ENCODE assay signal across 19 cellular contexts in the genomic region with DNA sequence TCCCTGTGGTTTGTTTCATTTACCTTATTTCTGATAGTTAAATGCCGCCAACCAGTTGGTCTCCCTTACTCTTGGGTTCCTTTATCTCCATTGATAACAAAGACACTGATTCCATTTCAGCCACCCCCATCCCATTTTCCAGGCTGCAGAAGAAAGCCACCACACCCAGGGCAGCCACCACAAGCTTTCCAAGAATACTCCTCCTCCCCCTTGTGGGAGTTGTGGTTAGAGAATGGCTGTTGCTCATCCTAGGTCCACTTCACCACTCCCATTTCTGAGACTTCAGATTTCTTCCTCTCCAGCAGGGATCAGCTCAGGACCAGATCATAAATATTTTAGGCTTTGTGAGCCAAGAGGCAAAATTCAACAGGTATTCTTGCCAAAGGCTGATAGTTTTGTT.
DNase-seq lines count a peak whose midpoint lies in the region; TF ChIP-seq lines count a peak whose summit lies in the region.
"Had no signal": no experiment of that assay in that cellular context is flagged by ENCODE, and none has a peak within 500 bp of the region (broad histone marks: within the 10 kb centered on the region; RNA-seq: fewer than 3 reads in every experiment).

No MANE protein-coding gene starts in this region.

- DNase-seq in NCI-H1417 (lab: John Stamatoyannopoulos, UW) (peak in 2 of 3 experiments; percentile 26 to 64), NCI-H1417 treated with DMSO at 0.1 percent for 48 hours (lab: John Stamatoyannopoulos, UW) (no peak), OCI-M1 (lab: John Stamatoyannopoulos, UW) (peak; percentile 22), epithelial cell of esophagus (ENCODE audit: low read depth) (peak; percentile 51), renal cortical epithelial cell (ENCODE audit: low read depth) (peak; percentile 46), GM20000 (ENCODE audit: low spot score) (no peak), OCI-LY7 (ENCODE audit: low spot score) (no peak)
- DNase-seq in NK-92 treated with Interleukin-12 subunit alpha and Interleukin-12 subunit beta, amount 100 ng/mL, for 24 hours (lab: John Stamatoyannopoulos, UW), result no peak
- DNase-seq: activated CD4-positive, alpha-beta T cell treated with anti-CD3 and anti-CD28 coated beads for 1 hour; activated CD8-positive, alpha-beta memory T cell treated with anti-CD3 and anti-CD28 coated beads, Interleukin-2, amount 50 U/mL, for 48 hours; activated naive CD8-positive, alpha-beta T cell treated with anti-CD3 and anti-CD28 coated beads for 36 hours; H9; Kasumi-1; NCI-H2081; pancreas; stimulated activated CD4-positive, alpha-beta T cell treated with anti-CD3 and anti-CD28 coated beads, Interleukin-12 subunit alpha, Interleukin-12 subunit beta, amount 100 ng/mL, for 4 hours; T-cell had no signal

- CTCF ChIA-PET in OCI-LY7 (lab: Charles Lee; ENCODE audit: unreplicated experiment), result no interaction called here

- H3K36me3 ChIP-seq in OCI-LY7 (ENCODE audit: insufficient read depth, low read length), result no peaks in the 10 kb centered on the region
- H3K36me3 ChIP-seq: pancreas had no signal

- no peaks in the 10 kb centered on the region for H4K20me1 ChIP-seq in OCI-LY7 (ENCODE audit: insufficient read depth, low read length)

- H3K4me2 ChIP-seq in OCI-LY7 (ENCODE audit: low read length), result no peak overlapping the region

- no peaks in the 10 kb centered on the region for H3K9me2 ChIP-seq in OCI-LY7 (ENCODE audit: insufficient read depth, low read length)

- H3K4me3 ChIP-seq in epithelial cell of esophagus (ENCODE audit: low read length), result no peak overlapping the region
- H3K4me3 ChIP-seq in OCI-LY7 (ENCODE audit: low read depth, low read length, poor library complexity, severe bottlenecking), result no peak overlapping the region
- H3K4me3 ChIP-seq: pancreas had no signal

- no peak overlapping the region for H3K27ac ChIP-seq in OCI-LY7 (ENCODE audit: low read depth, low read length, poor library complexity, severe bottlenecking)
- H3K27ac ChIP-seq: 22Rv1, HL-60, pancreas had no signal

- intact Hi-C loops in OCI-LY7 (cut with micrococcal nuclease; ENCODE audit: unreplicated experiment), result no loop called here

- H2AFZ ChIP-seq in OCI-LY7 (ENCODE audit: low read length), result no peak overlapping the region

- TF ChIP-seq CTCF in epithelial cell of esophagus (IDR thresholded peaks at IDR 0.05; ENCODE audit: insufficient read depth, low read depth, low read length, missing control alignments), result peak; percentile 23
- TF ChIP-seq CTCF in GM20000 (IDR thresholded peaks at IDR 0.05; ENCODE audit: extremely low read depth, missing control alignments), result no peak
- no peak for TF ChIP-seq CTCF in OCI-LY7 (conservative IDR thresholded peaks at IDR 0.05; ENCODE audit: low read length)

- BruUV-seq in OCI-LY7 (replicated peaks; lab: Mats Ljungman, UMichigan), result no TSS peak

- POLR2A ChIA-PET in OCI-LY7 (lab: Charles Lee), result no interaction called here

- no peaks in the 10 kb centered on the region for H3K79me2 ChIP-seq in OCI-LY7 (ENCODE audit: insufficient read depth, low read depth, low read length)

- no peaks in the 10 kb centered on the region for H3K9me3 ChIP-seq in OCI-LY7 (ENCODE audit: low read length)
- H3K9me3 ChIP-seq: pancreas had no signal

- no peaks in the 10 kb centered on the region for H3K4me1 ChIP-seq in OCI-LY7 (ENCODE audit: insufficient read depth, low read length, poor library complexity, severe bottlenecking)
- H3K4me1 ChIP-seq: pancreas had no signal

Comparison
In these comparisons a context has a peak if more than half of its experiments do, and no peak if none do; other contexts are left out.
1. DNase-seq: peak in NCI-H1417 (2 of 3), OCI-M1 (single experiment), epithelial cell of esophagus (single experiment) and renal cortical epithelial cell (single experiment); none in NCI-H1417 treated with DMSO at 0.1 percent for 48 hours (single experiment), GM20000 (single experiment), OCI-LY7 (single experiment) and NK-92 treated with Interleukin-12 subunit alpha and Interleukin-12 subunit beta, amount 100 ng/mL, for 24 hours (single experiment).